Comparison of ENCODE assay signal across 10 cellular contexts in the genomic region with DNA sequence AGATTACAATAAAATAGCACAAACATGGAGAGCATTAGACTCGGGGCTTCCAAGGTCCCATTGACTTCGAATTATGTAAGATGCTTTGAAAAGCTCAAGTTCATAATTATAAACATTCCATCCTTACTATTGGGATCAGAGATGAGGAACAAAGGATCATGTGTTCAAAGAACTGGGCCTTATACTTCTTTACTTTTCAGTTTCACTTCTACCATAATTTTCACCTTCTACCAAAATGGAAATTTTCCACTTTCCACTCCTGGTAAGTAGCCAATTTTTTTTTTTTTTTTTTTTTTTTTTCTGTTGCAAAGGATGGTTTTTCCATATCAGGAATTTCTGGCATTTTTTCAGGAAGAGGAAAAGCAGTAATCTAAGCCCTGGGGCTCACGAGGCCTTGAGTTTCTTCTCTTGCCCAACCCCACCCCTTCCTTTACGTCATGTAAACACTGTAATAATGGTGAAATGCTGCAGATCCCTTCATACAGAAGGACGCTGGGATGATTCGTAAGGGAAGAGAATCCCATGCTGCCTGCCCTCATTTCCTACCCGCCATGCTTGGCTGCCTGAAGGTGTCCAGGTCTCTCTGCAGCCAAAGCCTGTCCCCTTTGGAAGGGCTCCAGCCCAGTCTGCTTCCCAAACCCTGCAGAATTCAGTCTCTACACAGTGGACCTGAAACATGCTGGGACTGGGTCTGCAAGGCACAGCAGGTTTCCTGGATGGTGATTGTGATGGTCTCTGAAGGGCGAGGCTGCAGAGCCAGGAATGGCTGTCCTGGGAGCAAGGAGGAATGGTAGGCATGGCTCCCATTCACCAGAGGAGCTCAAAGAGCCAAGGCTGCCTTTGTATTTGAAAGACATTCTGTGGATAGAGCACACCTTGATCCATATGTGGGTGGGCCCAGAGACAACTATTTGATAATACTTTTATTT. TPM values are rescaled to one million over a fixed set of nuclear protein-coding genes. Genes with fewer than 3 reads are reported as not detected.
DNase-seq lines count a peak whose midpoint lies in the region; ATAC-seq and TF ChIP-seq lines count a peak whose summit lies in the region.
"Had no signal": no experiment of that assay in that cellular context is flagged by ENCODE, and none has a peak within 500 bp of the region (broad histone marks: within the 10 kb centered on the region; RNA-seq: fewer than 3 reads in every experiment).

No MANE protein-coding gene starts in this region.

- no peak for ATAC-seq in GM21576 (IDR thresholded peaks at IDR 0.05; ENCODE audit: unreplicated experiment)

- DNase-seq in MCF 10A (ENCODE audit: unreplicated experiment) (peak; percentile 54), mammary epithelial cell (no peak), fibroblast of lung (ENCODE audit: low read depth in 2 of 2) (peak in 1 of 2 donors; percentile 74), DMS53 treated with DMSO at 0.1 percent for 48 hours (lab: John Stamatoyannopoulos, UW; ENCODE audit: unreplicated experiment) (no peak), DMS79 treated with DMSO at 0.1 percent for 48 hours (lab: John Stamatoyannopoulos, UW) (no peak)
- no peak for DNase-seq in activated naive CD8-positive, alpha-beta T cell treated with anti-CD3 and anti-CD28 coated beads for 36 hours
- DNase-seq: activated CD4-positive, alpha-beta T cell treated with anti-CD3 and anti-CD28 coated beads for 48 hours; activated naive CD8-positive, alpha-beta T cell treated with anti-CD3 and anti-CD28 coated beads, Interleukin-2, amount 10 ng/mL, durations not matched to agents 7 days and 5 days had no signal

- POLR2A ChIA-PET in MCF 10A (lab: Yijun Ruan, JAX): no interaction called here

- H3K4me1 Mint-ChIP-seq in MCF 10A (ENCODE audit: insufficient read depth, unreplicated experiment): peaks cover 6% of the 10 kb centered on the region
- H3K4me1 Mint-ChIP-seq in nephron: peaks cover 5% of the 10 kb centered on the region
- H3K4me1 Mint-ChIP-seq in activated naive CD8-positive, alpha-beta T cell treated with anti-CD3 and anti-CD28 coated beads for 36 hours: peaks cover 14% of the 10 kb centered on the region

- H3K27ac ChIP-seq in mammary epithelial cell (ENCODE audit: insufficient read depth, low read depth, low read length) (no peak overlapping the region), fibroblast of lung (ENCODE audit: insufficient read depth, low read length) (no peak overlapping the region)

- no TSS peak for BruUV-seq in MCF 10A (replicated peaks; lab: Mats Ljungman, UMichigan)
- BruUV-seq in mammary epithelial cell (replicated peaks; lab: Mats Ljungman, UMichigan): no TSS peak

- dilution Hi-C loops in mammary epithelial cell (cut with HindIII; ENCODE audit: low sequenced_read_pairs): no loop called here

- TF ChIP-seq CTCF in MCF 10A (IDR thresholded peaks at IDR 0.05; ENCODE audit: unreplicated experiment) (no peak), mammary epithelial cell (conservative IDR thresholded peaks at IDR 0.05 in 1 of 2, IDR thresholded peaks at IDR 0.05 in 1 of 2; ENCODE audit: extremely low read depth in 1 of 2, insufficient read depth in 1 of 2, low read depth in 1 of 2, low read length in 2 of 2) (no peak), fibroblast of lung (conservative IDR thresholded peaks at IDR 0.05 in 1 of 2, IDR thresholded peaks at IDR 0.05 in 1 of 2; ENCODE audit: low read depth in 1 of 2, low read length in 2 of 2) (no peak), nephron (IDR thresholded peaks at IDR 0.05; ENCODE audit: unreplicated experiment in 3 of 3) (no peak)

- no peak overlapping the region for H3K4me3 Mint-ChIP-seq in MCF 10A (ENCODE audit: unreplicated experiment)
- no peak overlapping the region for H3K4me3 Mint-ChIP-seq in nephron
- H3K4me3 Mint-ChIP-seq in activated naive CD8-positive, alpha-beta T cell treated with anti-CD3 and anti-CD28 coated beads for 36 hours: no peak overlapping the region
- H3K4me3 Mint-ChIP-seq: activated naive CD8-positive, alpha-beta T cell treated with anti-CD3 and anti-CD28 coated beads, Interleukin-2, amount 10 ng/mL, durations not matched to agents 7 days and 5 days had no signal

- intact Hi-C loops in MCF 10A (cut with micrococcal nuclease) (no loop called here), mammary epithelial cell (cut with micrococcal nuclease) (no loop called here)

- H2AFZ ChIP-seq in mammary epithelial cell (ENCODE audit: low read depth, low read length): no peak overlapping the region
- H2AFZ ChIP-seq in fibroblast of lung (ENCODE audit: low read length): peak overlapping the region; percentile 15

- H3K27me3 Mint-ChIP-seq in MCF 10A (ENCODE audit: insufficient read depth, unreplicated experiment) (peaks cover 11% of the 10 kb centered on the region), nephron (ENCODE audit: low read depth) (peaks cover 7% of the 10 kb centered on the region)
- no peaks in the 10 kb centered on the region for H3K27me3 Mint-ChIP-seq in activated naive CD8-positive, alpha-beta T cell treated with anti-CD3 and anti-CD28 coated beads for 36 hours

- H4K20me1 ChIP-seq in mammary epithelial cell (ENCODE audit: insufficient read depth, low read length) (no peaks in the 10 kb centered on the region), fibroblast of lung (ENCODE audit: control insufficient read depth, extremely low read depth, insufficient read depth, low read length) (no peaks in the 10 kb centered on the region)

- in situ Hi-C loops in mammary epithelial cell (cut with MboI; ENCODE audit: low sequenced_read_pairs in 2 of 2): no loop called here

- H3K4me3 ChIP-seq in mammary epithelial cell (replicated peaks in 1 of 3; ENCODE audit: insufficient read depth in 1 of 3, low read depth in 2 of 3, low read length in 3 of 3) (no peak overlapping the region), fibroblast of lung (replicated peaks in 1 of 4; ENCODE audit: control extremely low read depth in 1 of 4, insufficient read depth in 1 of 4, low read depth in 3 of 4, low read length in 4 of 4) (no peak overlapping the region)

- WGBS in mammary epithelial cell (ENCODE audit: low coverage, missing lambda C conversion rate): 33% methylated on average over 8 of the region's 8 CpGs

- H3K27ac Mint-ChIP-seq in MCF 10A (ENCODE audit: low read depth, unreplicated experiment) (no peak overlapping the region), nephron (peak overlapping the region in 2 of 3 experiments; percentile 3 to 5)
- H3K27ac Mint-ChIP-seq in activated naive CD8-positive, alpha-beta T cell treated with anti-CD3 and anti-CD28 coated beads for 36 hours: no peak overlapping the region
- H3K27ac Mint-ChIP-seq: activated naive CD8-positive, alpha-beta T cell treated with anti-CD3 and anti-CD28 coated beads, Interleukin-2, amount 10 ng/mL, durations not matched to agents 7 days and 5 days had no signal

- CTCF ChIA-PET in MCF 10A (lab: Yijun Ruan, JAX) (no interaction called here), mammary epithelial cell (lab: Charles Lee; ENCODE audit: low non-redundant PET) (no interaction called here)

- H3K4me2 ChIP-seq in mammary epithelial cell (ENCODE audit: insufficient read depth, low read depth, low read length): no peak overlapping the region
- no peak overlapping the region for H3K4me2 ChIP-seq in fibroblast of lung (ENCODE audit: extremely low read depth, insufficient read depth, low read length)

- H3K9me3 ChIP-seq in mammary epithelial cell (replicated peaks; ENCODE audit: insufficient read depth, low read length): no peaks in the 10 kb centered on the region
- no peaks in the 10 kb centered on the region for H3K9me3 ChIP-seq in fibroblast of lung (ENCODE audit: control insufficient read depth, insufficient read depth, low read depth, low read length)

- H3K9me3 Mint-ChIP-seq in MCF 10A (ENCODE audit: unreplicated experiment): no peaks in the 10 kb centered on the region
- no peaks in the 10 kb centered on the region for H3K9me3 Mint-ChIP-seq in nephron
- peaks cover 5% of the 10 kb centered on the region for H3K9me3 Mint-ChIP-seq in activated naive CD8-positive, alpha-beta T cell treated with anti-CD3 and anti-CD28 coated beads for 36 hours

- H3K36me3 Mint-ChIP-seq in MCF 10A (ENCODE audit: insufficient read depth, unreplicated experiment) (no peaks in the 10 kb centered on the region), nephron (ENCODE audit: low read depth) (peaks cover 27% of the 10 kb centered on the region)
- H3K36me3 Mint-ChIP-seq in activated naive CD8-positive, alpha-beta T cell treated with anti-CD3 and anti-CD28 coated beads for 36 hours: no peaks in the 10 kb centered on the region
- H3K36me3 Mint-ChIP-seq: activated naive CD8-positive, alpha-beta T cell treated with anti-CD3 and anti-CD28 coated beads, Interleukin-2, amount 10 ng/mL, durations not matched to agents 7 days and 5 days had no signal

- H3K9ac ChIP-seq in mammary epithelial cell (ENCODE audit: insufficient read depth, low read length) (no peak overlapping the region), fibroblast of lung (ENCODE audit: insufficient read depth, low read length) (no peak overlapping the region)

- H3K36me3 ChIP-seq in mammary epithelial cell (ENCODE audit: insufficient read depth, low read length) (no peaks in the 10 kb centered on the region), fibroblast of lung (ENCODE audit: control insufficient read depth, insufficient read depth, low read length) (no peaks in the 10 kb centered on the region)

- peaks cover 10% of the 10 kb centered on the region for H3K27me3 ChIP-seq in mammary epithelial cell (ENCODE audit: insufficient read depth, low read length)
- H3K27me3 ChIP-seq in fibroblast of lung (ENCODE audit: control insufficient read depth, insufficient read depth, low read length): no peaks in the 10 kb centered on the region

- H3K79me2 ChIP-seq in mammary epithelial cell (ENCODE audit: insufficient read depth, low read length) (no peaks in the 10 kb centered on the region), fibroblast of lung (ENCODE audit: control insufficient read depth, insufficient read depth, low read length) (no peaks in the 10 kb centered on the region)

- H3K4me1 ChIP-seq in mammary epithelial cell (ENCODE audit: insufficient read depth, low read length) (peaks cover 5% of the 10 kb centered on the region), fibroblast of lung (ENCODE audit: control insufficient read depth, extremely low read depth, insufficient read depth, low read length) (no peaks in the 10 kb centered on the region)

RNA-seq across cellular contexts. Expression of a gene that starts 56.9 kb away (rescaled TPM):
- total RNA-seq in MCF 10A (2022) (0.09 and 0.10 TPM in 2 replicates), mammary epithelial cell (under 1 TPM; under 0.01 to 0.05 TPM), fibroblast of lung (0.50 and 0.51 TPM in 2 replicates)
- polyA plus RNA-seq in mammary epithelial cell (0.02 TPM), fibroblast of lung (0.03 and 0.24 TPM in 2 replicates)
- polyA minus RNA-seq in mammary epithelial cell (not detected), fibroblast of lung (ENCODE audit: low replicate concordance) (1.3 TPM in 1 of 2 replicates, not detected in the other)
- 0.05 and 0.24 TPM in 2 replicates for polyA plus RNA-seq in fibroblast of lung (2012)
- total RNA-seq in activated naive CD8-positive, alpha-beta T cell treated with anti-CD3 and anti-CD28 coated beads for 36 hours: under 1 TPM; 0.06 to 0.08 TPM

Comparison
In these comparisons a context has a peak if more than half of its experiments do, and no peak if none do; other contexts are left out.
1. H3K27ac Mint-ChIP-seq: peak in nephron (2 of 3); none in MCF 10A (single experiment) and activated naive CD8-positive, alpha-beta T cell treated with anti-CD3 and anti-CD28 coated beads for 36 hours (single experiment).